In genomic region chr21:31457675-31458074, GRCh38 we compare ENCODE assay signal across 18 cellular contexts.
DNase-seq lines count a peak whose midpoint lies in the region; ATAC-seq, FAIRE-seq and TF ChIP-seq lines count a peak whose summit lies in the region.
"Had no signal": no experiment of that assay in that cellular context is flagged by ENCODE, and none has a peak within 500 bp of the region (broad histone marks: within the 10 kb centered on the region; RNA-seq: fewer than 3 reads in every experiment).

No MANE protein-coding gene starts in this region.

- in situ Hi-C loops in G401 (cut with HindIII; ENCODE audit: low sequenced_read_pairs), result no loop called here

- H3K23me2 ChIP-seq in H1 (ENCODE audit: low read depth, low read length), result no peaks in the 10 kb centered on the region

- POLR2A ChIA-PET in H1 (lab: Charles Lee; ENCODE audit: partially characterized antibody), result no interaction called here

- CTCF ChIA-PET in H1 (lab: Charles Lee; ENCODE audit: partially characterized antibody), result interaction anchor here (0.7 to 6.6 kb wide), 14 partner anchors 12 to 255 kb away, joined by 3 to 50 read pairs (median 4); no protein-coding TSS in a partner anchor

- H3K4me1 ChIP-seq in MM.1S (ENCODE audit: low read length) (no peaks in the 10 kb centered on the region), H1 (replicated peaks in 1 of 4; ENCODE audit: control insufficient read depth in 3 of 4, insufficient read depth in 4 of 4, low read length in 3 of 4) (no peaks in the 10 kb centered on the region), neural progenitor cell (no peaks in the 10 kb centered on the region)
- H3K4me1 ChIP-seq: body of pancreas had no signal

- H3K9me3 Mint-ChIP-seq in neural progenitor cell, result peaks cover 3% of the 10 kb centered on the region

- H2BK120ac ChIP-seq in H1 (replicated peaks; ENCODE audit: low read depth, low read length), result no peak overlapping the region

- peaks cover 2% of the 10 kb centered on the region for H3K27me3 Mint-ChIP-seq in neural progenitor cell (ENCODE audit: insufficient read depth, low read depth)
- H3K27me3 Mint-ChIP-seq: B cell had no signal

- H2AFZ ChIP-seq in MM.1S (ENCODE audit: low read length), result no peak overlapping the region
- no peak overlapping the region for H2AFZ ChIP-seq in H1 (ENCODE audit: low read length)
- H2AFZ ChIP-seq in neural progenitor cell (replicated peaks), result no peak overlapping the region

- H4K5ac ChIP-seq in H1 (ENCODE audit: insufficient read length, low read depth, low read length), result no peak overlapping the region

- TF ChIP-seq EP300 in H1 (IDR thresholded peaks at IDR 0.05; ENCODE audit: borderline replicate concordance in 1 of 2, low read depth in 2 of 2, low read length in 2 of 2), result no peak

- TF ChIP-seq POLR2A in H1 (IDR thresholded peaks at IDR 0.05; ENCODE audit: control extremely low read depth in 1 of 2, low read depth in 2 of 2, low read length in 2 of 2), result no peak

- H3K56ac ChIP-seq in H1 (replicated peaks; ENCODE audit: insufficient read length, low read depth, low read length), result no peak overlapping the region

- TF ChIP-seq RAD21 in H1 (IDR thresholded peaks at IDR 0.05 in 1 of 2, conservative IDR thresholded peaks at IDR 0.05 in 1 of 2; ENCODE audit: low read depth in 2 of 2, low read length in 2 of 2), result peak; percentile 38 to 69

- DNase-seq in G401 (ENCODE audit: low spot score), result peak; percentile 23
- peak; percentile 16 for DNase-seq in MM.1S
- no peak for DNase-seq in H1 (ENCODE audit: low read depth in 1 of 2, low spot score in 2 of 2)
- peak; percentile 28 for DNase-seq in neural progenitor cell (ENCODE audit: low spot score)
- no peak for DNase-seq in AML-193 (lab: John Stamatoyannopoulos, UW)
- no peak for DNase-seq in GM19240 (ENCODE audit: insufficient read length, low spot score)
- DNase-seq: activated CD4-positive, alpha-beta T cell treated with anti-CD3 and anti-CD28 coated beads for 1 hour; activated naive CD4-positive, alpha-beta T cell treated with Interleukin-2 at 50 U/mL for 16 hours; body of pancreas; dorsolateral prefrontal cortex; GOT3; naive thymus-derived CD4-positive, alpha-beta T cell; NCI-H2171 treated with DMSO at 0.1 percent for 48 hours; Right ventricle myocardium superior; stimulated activated CD4-positive, alpha-beta T cell treated with anti-CD3 and anti-CD28 coated beads, Interleukin-15, amount 100 ng/mL, for 24 hours had no signal

- H2BK15ac ChIP-seq in H1 (ENCODE audit: low read length), result no peak overlapping the region

- no peak overlapping the region for H3K18ac ChIP-seq in H1 (ENCODE audit: extremely low read depth, low read length)

- no peak overlapping the region for H2AK5ac ChIP-seq in H1 (ENCODE audit: low read depth, low read length)

- H3K14ac ChIP-seq in H1 (ENCODE audit: insufficient read length), result no peak overlapping the region

- H3K4me3 ChIP-seq in MM.1S (ENCODE audit: low read length), result no peak overlapping the region
- no peak overlapping the region for H3K4me3 ChIP-seq in H1 (ENCODE audit: extremely low read depth in 1 of 4, insufficient read depth in 2 of 4, low read depth in 3 of 4, low read length in 4 of 4)
- no peak overlapping the region for H3K4me3 ChIP-seq in neural progenitor cell
- H3K4me3 ChIP-seq: body of pancreas had no signal

- H3K27ac ChIP-seq in MM.1S (ENCODE audit: low read length), result no peak overlapping the region
- no peak overlapping the region; the same call in 1 of the 2 replicates for H3K27ac ChIP-seq in H1 (ENCODE audit: low read depth, low read length)
- H3K27ac ChIP-seq in neural progenitor cell, result no peak overlapping the region
- H3K27ac ChIP-seq: body of pancreas had no signal

- peaks cover 16% of the 10 kb centered on the region for H3K79me2 ChIP-seq in MM.1S (ENCODE audit: low read length)
- H3K79me2 ChIP-seq in H1 (ENCODE audit: control insufficient read depth in 1 of 2, insufficient read depth in 2 of 2, low read length in 2 of 2), result no peaks in the 10 kb centered on the region
- peaks cover 15% of the 10 kb centered on the region for H3K79me2 ChIP-seq in neural progenitor cell (ENCODE audit: low read depth)

- no peak overlapping the region for H2BK20ac ChIP-seq in H1 (ENCODE audit: low read length)

- no peak overlapping the region for H3K4me3 Mint-ChIP-seq in neural progenitor cell
- H3K4me3 Mint-ChIP-seq: B cell; naive thymus-derived CD4-positive, alpha-beta T cell had no signal

- no peaks in the 10 kb centered on the region for H3K9me3 ChIP-seq in MM.1S (replicated peaks; ENCODE audit: insufficient read depth, low read length)
- no peaks in the 10 kb centered on the region for H3K9me3 ChIP-seq in H1 (ENCODE audit: insufficient read depth in 2 of 2, low read depth in 1 of 2, low read length in 1 of 2)
- H3K9me3 ChIP-seq in neural progenitor cell (ENCODE audit: low read depth), result no peaks in the 10 kb centered on the region
- H3K9me3 ChIP-seq: body of pancreas had no signal

- no peaks in the 10 kb centered on the region for H4K20me1 ChIP-seq in MM.1S (ENCODE audit: insufficient read depth, low read length)
- H4K20me1 ChIP-seq in H1 (replicated peaks in 1 of 2; ENCODE audit: control insufficient read depth in 1 of 2, insufficient read depth in 2 of 2, low read length in 2 of 2), result peaks cover 0 to 2% of the 10 kb centered on the region in 2 experiments
- peaks cover 18% of the 10 kb centered on the region for H4K20me1 ChIP-seq in neural progenitor cell (ENCODE audit: low read depth)

- no peak overlapping the region for H3K9ac ChIP-seq in MM.1S (ENCODE audit: low read length)
- H3K9ac ChIP-seq in H1 (replicated peaks in 1 of 4; ENCODE audit: extremely low read depth in 1 of 4, low read depth in 3 of 4, low read length in 3 of 4), result no peak overlapping the region
- no peak overlapping the region for H3K9ac ChIP-seq in neural progenitor cell

- H3K27me3 ChIP-seq in MM.1S (replicated peaks; ENCODE audit: insufficient read depth, low read length), result no peaks in the 10 kb centered on the region
- H3K27me3 ChIP-seq in H1 (replicated peaks in 1 of 4; ENCODE audit: control insufficient read depth in 3 of 4, extremely low read depth in 1 of 4, insufficient read depth in 3 of 4, low read length in 3 of 4), result no peaks in the 10 kb centered on the region
- H3K27me3 ChIP-seq in neural progenitor cell, result no peaks in the 10 kb centered on the region
- H3K27me3 ChIP-seq: body of pancreas, dorsolateral prefrontal cortex had no signal

- H3F3A ChIP-seq in MM.1S (ENCODE audit: insufficient read depth, low read length) (no peaks in the 10 kb centered on the region), neural progenitor cell (ENCODE audit: low read depth) (no peaks in the 10 kb centered on the region)

- H3K36me3 ChIP-seq in MM.1S (replicated peaks; ENCODE audit: insufficient read depth, low read length) (no peaks in the 10 kb centered on the region), H1 (ENCODE audit: control insufficient read depth in 2 of 4, insufficient read depth in 4 of 4, low read length in 3 of 4) (no peaks in the 10 kb centered on the region), neural progenitor cell (no peaks in the 10 kb centered on the region)

- H3K27ac Mint-ChIP-seq in neural progenitor cell, result no peak overlapping the region
- H3K27ac Mint-ChIP-seq: B cell; naive thymus-derived CD4-positive, alpha-beta T cell had no signal

- no peak overlapping the region for H4K8ac ChIP-seq in H1 (ENCODE audit: extremely low read depth, insufficient read depth, low read length)

- no peaks in the 10 kb centered on the region for H3K9me2 ChIP-seq in MM.1S (replicated peaks; ENCODE audit: insufficient read depth, low read length)

- H3K4me1 Mint-ChIP-seq in neural progenitor cell, result peaks cover 2% of the 10 kb centered on the region

- H3K4ac ChIP-seq in H1 (replicated peaks; ENCODE audit: insufficient read length, low read depth, low read length), result no peak overlapping the region

- no peak overlapping the region for H3K4me2 ChIP-seq in MM.1S (ENCODE audit: low read depth, low read length)
- H3K4me2 ChIP-seq in H1 (ENCODE audit: insufficient read depth in 1 of 2, low read depth in 2 of 2, low read length in 2 of 2), result no peak overlapping the region
- no peak overlapping the region for H3K4me2 ChIP-seq in neural progenitor cell

- peak; percentile 39 for TF ChIP-seq CTCF in MM.1S (IDR thresholded peaks at IDR 0.05; ENCODE audit: low read length)
- peak; percentile 50 to 94 (median 70) for TF ChIP-seq CTCF in H1 (IDR thresholded peaks at IDR 0.05; ENCODE audit: control extremely low read depth in 1 of 3, insufficient read depth in 1 of 3, low read depth in 1 of 3, low read length in 3 of 3)
- peak; percentile 48 for TF ChIP-seq CTCF in neural progenitor cell (IDR thresholded peaks at IDR 0.05)

- no peak overlapping the region for H4K91ac ChIP-seq in H1 (replicated peaks; ENCODE audit: insufficient read length, low read length)

- no peak overlapping the region for H2BK5ac ChIP-seq in H1 (ENCODE audit: low read depth, low read length)

- H3K79me1 ChIP-seq in H1 (ENCODE audit: low read depth, low read length), result no peaks in the 10 kb centered on the region; the same call in 1 of the 2 replicates

- H2BK12ac ChIP-seq in H1 (ENCODE audit: low read depth, low read length), result no peak overlapping the region

- no peak for FAIRE-seq in H1 (lab: Jason Lieb, UNC)

- no peak overlapping the region for H3K23ac ChIP-seq in H1 (ENCODE audit: insufficient read length)

- 94% methylated on average over 1 of the region's 1 CpG; no CpG with 5 or more reads in 1 of the 2 experiments for WGBS in H1 (ENCODE audit: extremely low coverage in 1 of 2, insufficient coverage in 1 of 2, insufficient read length in 1 of 2, insufficient replicate concordance in 2 of 2, low coverage in 1 of 2, low lambda C conversion rate in 2 of 2, missing lambda C conversion rate in 1 of 2), 2 experiments

- H3K36me3 Mint-ChIP-seq in neural progenitor cell, result peaks cover 33% of the 10 kb centered on the region

- ATAC-seq in GM19395 (IDR thresholded peaks at IDR 0.05; ENCODE audit: unreplicated experiment), result no peak
- no peak for ATAC-seq in GM21825 (IDR thresholded peaks at IDR 0.05; ENCODE audit: unreplicated experiment)
- ATAC-seq: body of pancreas; naive thymus-derived CD4-positive, alpha-beta T cell had no signal

TF ChIP-seq in H1, 55 proteins besides CTCF, POLR2A, EP300 and RAD21 (continues in another document):
- TF ChIP-seq TBP (IDR thresholded peaks at IDR 0.05; ENCODE audit: low read depth, low read length) (no peak), RNF2 (IDR thresholded peaks at IDR 0.05; ENCODE audit: borderline replicate concordance, low read depth, low read length, missing control alignments, poor library complexity, severe bottlenecking) (no peak), RBBP5 (IDR thresholded peaks at IDR 0.05; ENCODE audit: borderline replicate concordance, low read depth, low read length) (no peak), JUND (IDR thresholded peaks at IDR 0.05; ENCODE audit: low read length) (no peak), YY1 (IDR thresholded peaks at IDR 0.05; ENCODE audit: low read depth, low read length) (no peak), SIRT6 (IDR thresholded peaks at IDR 0.05; ENCODE audit: low read length) (no peak)

Comparison
In these comparisons a context has a peak if more than half of its experiments do, and no peak if none do; other contexts are left out.
1. DNase-seq: peak in G401 (single experiment), MM.1S (single experiment) and neural progenitor cell (single experiment); none in H1 (0 of 2), AML-193 (0 of 2) and GM19240 (single experiment).
2. Peak in every context shown above with its lines, with median percentiles within 50 percentile points of each other: CTCF ChIP-seq.